In genomic region chr4:94410678-94411206, GRCh38 we compare ENCODE assay signal across 11 cellular contexts. TPM values are rescaled to one million over a fixed set of nuclear protein-coding genes. Genes with fewer than 3 reads are reported as not detected.
DNase-seq lines count a peak whose midpoint lies in the region; ATAC-seq and TF ChIP-seq lines count a peak whose summit lies in the region.
"Had no signal": no experiment of that assay in that cellular context is flagged by ENCODE, and none has a peak within 500 bp of the region (broad histone marks: within the 10 kb centered on the region; RNA-seq: fewer than 3 reads in every experiment).

No MANE protein-coding gene starts in this region.

- H3K36me3 ChIP-seq in breast epithelium = no peaks in the 10 kb centered on the region
- H3K36me3 ChIP-seq: left lung, SJSA1 had no signal

- no peak for TF ChIP-seq POLR2A in breast epithelium (IDR thresholded peaks at IDR 0.05)
- no peak for TF ChIP-seq POLR2A in lower leg skin (IDR thresholded peaks at IDR 0.05)

- H3K36me3 Mint-ChIP-seq in MCF 10A (ENCODE audit: insufficient read depth, unreplicated experiment) = peaks cover 5% of the 10 kb centered on the region

- peaks cover 23% of the 10 kb centered on the region for H3K4me1 Mint-ChIP-seq in MCF 10A (ENCODE audit: insufficient read depth, unreplicated experiment)

- H3K27me3 Mint-ChIP-seq in MCF 10A (ENCODE audit: insufficient read depth, unreplicated experiment) = no peaks in the 10 kb centered on the region

- POLR2A ChIA-PET in MCF 10A (lab: Yijun Ruan, JAX) = interaction anchor here (0.6 to 9.3 kb wide), 17 partner anchors 8 to 459 kb away, joined by 3 to 288 read pairs (median 5); partner anchors contain the start of gene PDLIM5

- H3K9me3 Mint-ChIP-seq in MCF 10A (ENCODE audit: unreplicated experiment) = peaks cover 6% of the 10 kb centered on the region

- H3K27ac Mint-ChIP-seq in MCF 10A (ENCODE audit: low read depth, unreplicated experiment) = peak overlapping the region; percentile 99

- no peak overlapping the region for H3K27ac ChIP-seq in breast epithelium
- H3K27ac ChIP-seq: left lung, SJSA1 had no signal

- BruUV-seq in MCF 10A (replicated peaks; lab: Mats Ljungman, UMichigan) = no TSS peak

- DNase-seq in MCF 10A (ENCODE audit: unreplicated experiment) = peak; percentile 99
- DNase-seq in breast epithelium (ENCODE audit: low spot score in 2 of 2) = no peak
- DNase-seq in epithelial cell of proximal tubule (ENCODE audit: low read depth) = peak; percentile 96
- DNase-seq in lower leg skin (ENCODE audit: low spot score in 2 of 2) = peak; percentile 34 to 84
- DNase-seq in NCI-H1436 treated with DMSO at 0.1 percent for 48 hours (lab: John Stamatoyannopoulos, UW) = no peak
- DNase-seq in NCI-H526 (lab: John Stamatoyannopoulos, UW) = no peak
- DNase-seq: activated CD8-positive, alpha-beta memory T cell treated with anti-CD3 and anti-CD28 coated beads, Interleukin-2, amount 50 U/mL, for 4 hours; left lung had no signal

- TF ChIP-seq CTCF in MCF 10A (IDR thresholded peaks at IDR 0.05; ENCODE audit: unreplicated experiment) = no peak
- no peak for TF ChIP-seq CTCF in breast epithelium (IDR thresholded peaks at IDR 0.05)
- no peak for TF ChIP-seq CTCF in epithelial cell of proximal tubule (conservative IDR thresholded peaks at IDR 0.05; ENCODE audit: low read depth, low read length)
- no peak for TF ChIP-seq CTCF in lower leg skin (IDR thresholded peaks at IDR 0.05)

- WGBS in lower leg skin, 2 donors = 72 to 74% methylated on average over 10 of the region's 10 CpGs

- no peaks in the 10 kb centered on the region for H3K4me1 ChIP-seq in breast epithelium

- H3K4me3 ChIP-seq in breast epithelium = no peak overlapping the region
- H3K4me3 ChIP-seq in epithelial cell of proximal tubule (ENCODE audit: low read depth, low read length) = no peak overlapping the region
- no peak overlapping the region for H3K4me3 ChIP-seq in lower leg skin (ENCODE audit: low read depth, poor library complexity, severe bottlenecking)
- H3K4me3 ChIP-seq: left lung, SJSA1 had no signal

- intact Hi-C loops in MCF 10A (cut with micrococcal nuclease) = loop anchor here (1.0 kb wide), 1 partner anchor 43 kb away; no protein-coding TSS in a partner anchor
- intact Hi-C loops in breast epithelium (cut with DNase I; ENCODE audit: low total_unique reads) = no loop called here
- intact Hi-C loops in lower leg skin (cut with DNase I; ENCODE audit: low total_unique reads) = no loop called here

- peak overlapping the region; percentile 65 for H3K4me3 Mint-ChIP-seq in MCF 10A (ENCODE audit: unreplicated experiment)

- H3K27me3 ChIP-seq in breast epithelium = no peaks in the 10 kb centered on the region
- H3K27me3 ChIP-seq: left lung, SJSA1 had no signal

- CTCF ChIA-PET in MCF 10A (lab: Yijun Ruan, JAX) = interaction anchor here (0.8 to 1.0 kb wide), 3 partner anchors 17 to 108 kb away, joined by 3 read pairs; no protein-coding TSS in a partner anchor

- ATAC-seq in GM18870 (IDR thresholded peaks at IDR 0.05; ENCODE audit: unreplicated experiment) = no peak
- no peak for ATAC-seq in GM21576 (IDR thresholded peaks at IDR 0.05; ENCODE audit: unreplicated experiment)
- ATAC-seq: left lung had no signal

- no peaks in the 10 kb centered on the region for H3K9me3 ChIP-seq in breast epithelium
- H3K9me3 ChIP-seq: left lung, SJSA1 had no signal

RNA-seq across cellular contexts. Expression of gene PDLIM5, which starts 41.0 kb away (rescaled TPM):
- total RNA-seq in MCF 10A (2022) = 151 and 158 TPM in 2 replicates
- 100 to 1,000 TPM; 120 to 263 (median 158) TPM for total RNA-seq in breast epithelium
- 47.2 and 48.8 TPM in 2 replicates for total RNA-seq in epithelial cell of proximal tubule
- 10 to 100 TPM; 65.8 to 81.4 (median 72.0) TPM for total RNA-seq in lower leg skin

Comparison
In these comparisons a context has a peak if more than half of its experiments do, and no peak if none do; other contexts are left out.
1. DNase-seq: peak in MCF 10A (single experiment), epithelial cell of proximal tubule (single experiment) and lower leg skin (2 of 2); none in breast epithelium (0 of 2), NCI-H1436 treated with DMSO at 0.1 percent for 48 hours (single experiment) and NCI-H526 (0 of 2).